8 cellular contexts compared by ENCODE assay signal in the genomic region with DNA sequence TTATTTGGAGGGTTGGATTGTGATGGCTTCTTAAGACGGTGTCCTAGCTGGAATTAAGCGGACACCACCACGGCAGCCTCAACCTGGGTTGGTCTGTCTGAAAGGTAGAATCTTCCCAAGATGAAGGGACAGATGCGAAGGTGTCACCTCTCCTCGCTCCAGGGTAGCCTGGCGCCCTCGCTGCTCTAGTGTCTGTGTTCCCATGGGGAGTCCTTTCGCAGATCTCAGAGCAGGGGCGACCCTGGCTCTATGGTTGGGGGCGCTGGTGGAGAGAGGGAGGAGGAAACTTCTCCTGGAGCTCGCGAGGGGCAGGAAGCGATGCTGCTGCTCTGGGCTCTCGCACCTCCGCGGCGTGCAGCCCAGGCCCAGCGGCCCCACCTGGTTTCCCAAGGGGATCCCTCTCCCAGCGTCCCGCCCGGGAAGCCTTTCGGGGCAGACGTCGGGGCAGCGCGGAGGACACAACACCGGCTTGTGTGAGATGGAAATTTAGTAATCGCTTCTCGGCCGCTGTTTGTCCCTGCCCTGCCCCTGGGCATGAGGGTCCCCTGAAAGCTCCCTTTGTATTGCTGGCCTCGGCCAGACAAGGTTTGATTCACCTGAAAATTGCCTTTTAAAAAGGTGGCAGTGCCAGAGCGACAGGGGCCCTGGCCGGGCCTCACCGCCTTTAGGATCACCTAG. TPM values are rescaled to one million over a fixed set of nuclear protein-coding genes. Genes with fewer than 3 reads are reported as not detected.
DNase-seq lines count a peak whose midpoint lies in the region; TF ChIP-seq lines count a peak whose summit lies in the region.

No MANE protein-coding gene starts in this region.

- no peak overlapping the region for H3K27ac ChIP-seq in endodermal cell (ENCODE audit: low read depth, low read length)
- H3K27ac ChIP-seq in trophoblast cell (ENCODE audit: low read depth, low read length): no peak overlapping the region

- H3K4me3 Mint-ChIP-seq in activated naive CD4-positive, alpha-beta T cell treated with anti-CD3 and anti-CD28 coated beads for 36 hours: peak overlapping the region; percentile 68
- H3K4me3 Mint-ChIP-seq in endodermal cell: peak overlapping the region; percentile 54

- no peak overlapping the region for H2BK12ac ChIP-seq in trophoblast cell (ENCODE audit: low read length)

- H3K9ac ChIP-seq in endodermal cell (ENCODE audit: extremely low read depth, low read length, poor library complexity, severe bottlenecking): no peak overlapping the region
- H3K9ac ChIP-seq in trophoblast cell (ENCODE audit: low read length): no peak overlapping the region

- no peak overlapping the region for H3K4ac ChIP-seq in trophoblast cell (ENCODE audit: low read depth, low read length)

- H2BK5ac ChIP-seq in trophoblast cell (ENCODE audit: low read depth, low read length, poor library complexity): no peak overlapping the region

- no peak for TF ChIP-seq CTCF in endodermal cell (conservative IDR thresholded peaks at IDR 0.05)

- H3K14ac ChIP-seq in trophoblast cell (ENCODE audit: low read length): no peak overlapping the region

- no peaks in the 10 kb centered on the region for H3K9me3 Mint-ChIP-seq in activated naive CD4-positive, alpha-beta T cell treated with anti-CD3 and anti-CD28 coated beads for 36 hours
- H3K9me3 Mint-ChIP-seq in endodermal cell: no peaks in the 10 kb centered on the region

- H2AFZ ChIP-seq in trophoblast cell (ENCODE audit: insufficient read depth, low read length, poor library complexity): no peak overlapping the region

- H3K9me3 ChIP-seq in endodermal cell (ENCODE audit: control insufficient read depth, low read length) (no peaks in the 10 kb centered on the region), trophoblast cell (ENCODE audit: insufficient read depth, low read depth, low read length) (no peaks in the 10 kb centered on the region)

- no peak overlapping the region for H4K91ac ChIP-seq in trophoblast cell (ENCODE audit: low read depth, low read length)

- H3K4me1 Mint-ChIP-seq in activated naive CD4-positive, alpha-beta T cell treated with anti-CD3 and anti-CD28 coated beads for 36 hours (ENCODE audit: low read depth): peaks cover 12% of the 10 kb centered on the region
- peaks cover 7% of the 10 kb centered on the region for H3K4me1 Mint-ChIP-seq in endodermal cell

- no peaks in the 10 kb centered on the region for H3K79me2 ChIP-seq in trophoblast cell (ENCODE audit: control insufficient read depth, insufficient read depth, low read length, poor library complexity)

- no peak overlapping the region for H3K27ac Mint-ChIP-seq in activated naive CD4-positive, alpha-beta T cell treated with anti-CD3 and anti-CD28 coated beads for 36 hours
- no peak overlapping the region for H3K27ac Mint-ChIP-seq in endodermal cell

- CTCF ChIA-PET in activated naive CD4-positive, alpha-beta T cell treated with anti-CD3 and anti-CD28 coated beads for 36 hours (lab: Charles Lee): interaction anchor here (0.6 to 1.6 kb wide), 2 partner anchors 386 to 1126 kb away, joined by 3 to 4 read pairs; no protein-coding TSS in a partner anchor

- H3K27me3 Mint-ChIP-seq in activated naive CD4-positive, alpha-beta T cell treated with anti-CD3 and anti-CD28 coated beads for 36 hours (ENCODE audit: low read depth): peaks cover 53% of the 10 kb centered on the region
- H3K27me3 Mint-ChIP-seq in endodermal cell (ENCODE audit: insufficient read depth): peaks cover 73% of the 10 kb centered on the region

- intact Hi-C loops in activated naive CD4-positive, alpha-beta T cell treated with anti-CD3 and anti-CD28 coated beads for 36 hours (cut with micrococcal nuclease): loop anchor here (1.0 to 5.0 kb wide), 5 partner anchors 147 to 1809 kb away; partner anchors contain the start of genes CENPW and RNF146

- H4K8ac ChIP-seq in trophoblast cell (ENCODE audit: low read depth, low read length): no peak overlapping the region

- peaks cover 86% of the 10 kb centered on the region for H3K27me3 ChIP-seq in endodermal cell (ENCODE audit: control insufficient read depth, insufficient read depth, low read length, poor library complexity, severe bottlenecking)
- peaks cover 44% of the 10 kb centered on the region for H3K27me3 ChIP-seq in trophoblast cell (ENCODE audit: insufficient read depth, low read length)

- H3K79me1 ChIP-seq in trophoblast cell (ENCODE audit: low read length): no peaks in the 10 kb centered on the region

- no peak overlapping the region for H4K12ac ChIP-seq in trophoblast cell (ENCODE audit: low read depth, low read length)

- DNase-seq in activated naive CD4-positive, alpha-beta T cell treated with anti-CD3 and anti-CD28 coated beads for 36 hours: no peak
- no peak for DNase-seq in activated naive CD4-positive, alpha-beta T cell treated with anti-CD3 and anti-CD28 coated beads, Interleukin-2, amount 50 U/mL, for 16 hours
- peak; percentile 31 for DNase-seq in HK-2 (ENCODE audit: unreplicated experiment)
- DNase-seq in endodermal cell: peak; percentile 74
- DNase-seq in trophoblast cell: no peak
- no peak for DNase-seq in NCI-H2227 treated with DMSO at 0.1 percent for 48 hours (lab: John Stamatoyannopoulos, UW)
- no peak for DNase-seq in NCI-H2081 treated with DMSO at 0.1 percent for 48 hours (lab: John Stamatoyannopoulos, UW)
- no peak for DNase-seq in SK-N-DZ (ENCODE audit: low spot score)

- no peak overlapping the region for H2BK120ac ChIP-seq in trophoblast cell (ENCODE audit: insufficient read depth, low read length, poor library complexity)

- H3K36me3 ChIP-seq in endodermal cell (ENCODE audit: control insufficient read depth, insufficient read depth, low read length) (no peaks in the 10 kb centered on the region), trophoblast cell (ENCODE audit: control insufficient read depth in 1 of 2, insufficient read depth in 2 of 2, low read length in 2 of 2) (no peaks in the 10 kb centered on the region)

- WGBS in endodermal cell (ENCODE audit: insufficient coverage in 1 of 2, insufficient read length in 1 of 2), 2 experiments: 3% methylated on average over 12 to 34 of the region's 34 CpGs
- no CpG with 5 or more reads among the region's 34 CpGs for WGBS in trophoblast cell (ENCODE audit: extremely low coverage, insufficient coverage, insufficient read length)

- peak overlapping the region; percentile 80 for H3K4me3 ChIP-seq in endodermal cell (ENCODE audit: low read length)
- no peak overlapping the region for H3K4me3 ChIP-seq in trophoblast cell (ENCODE audit: low read depth, low read length)

- H3K4me1 ChIP-seq in endodermal cell (ENCODE audit: control insufficient read depth, insufficient read depth, low read length): peaks cover 9% of the 10 kb centered on the region
- H3K4me1 ChIP-seq in trophoblast cell (ENCODE audit: control insufficient read depth in 1 of 2, insufficient read depth in 2 of 2, low read length in 2 of 2): peaks cover 5 to 11% of the 10 kb centered on the region in 2 experiments

- H3K36me3 Mint-ChIP-seq in activated naive CD4-positive, alpha-beta T cell treated with anti-CD3 and anti-CD28 coated beads for 36 hours (ENCODE audit: low read depth): no peaks in the 10 kb centered on the region
- H3K36me3 Mint-ChIP-seq in endodermal cell (ENCODE audit: low read depth): no peaks in the 10 kb centered on the region

- no peak overlapping the region for H3K23ac ChIP-seq in trophoblast cell (ENCODE audit: low read length)

- peak overlapping the region; percentile 73 for H3K4me2 ChIP-seq in trophoblast cell (ENCODE audit: low read length)

- no peak overlapping the region for H3K18ac ChIP-seq in trophoblast cell (ENCODE audit: low read length)

- no peak overlapping the region for H2AK5ac ChIP-seq in trophoblast cell (ENCODE audit: low read length)

RNA-seq across cellular contexts. Expression of gene RSPO3, which starts 1.8 kb away (rescaled TPM):
- total RNA-seq in activated naive CD4-positive, alpha-beta T cell treated with anti-CD3 and anti-CD28 coated beads for 36 hours: not detected
- total RNA-seq in endodermal cell: under 1 TPM; 0.20 to 0.31 TPM
- polyA plus RNA-seq in endodermal cell (2013, experiment 1 of 2): 50.2 TPM
- 46.7 TPM for polyA plus RNA-seq in endodermal cell (2013, experiment 2 of 2)
- 0.14 and 0.21 TPM in 2 replicates for polyA plus RNA-seq in trophoblast cell (2013)
- not detected in 2 replicates for polyA plus RNA-seq in SK-N-DZ (2014; cell fraction: cytosol; rRNA removed)
- polyA plus RNA-seq in SK-N-DZ (2014; cell fraction: nucleus; rRNA removed): 0.65 TPM in 1 of 2 replicates, not detected in the other

Comparison
In these comparisons a context has a peak if more than half of its experiments do, and no peak if none do; other contexts are left out.
1. DNase-seq: peak in HK-2 (single experiment) and endodermal cell (single experiment); none in activated naive CD4-positive, alpha-beta T cell treated with anti-CD3 and anti-CD28 coated beads for 36 hours (single experiment), activated naive CD4-positive, alpha-beta T cell treated with anti-CD3 and anti-CD28 coated beads, Interleukin-2, amount 50 U/mL, for 16 hours (single experiment), trophoblast cell (0 of 2), NCI-H2227 treated with DMSO at 0.1 percent for 48 hours (single experiment), NCI-H2081 treated with DMSO at 0.1 percent for 48 hours (single experiment) and SK-N-DZ (single experiment).